In the genomic region with DNA sequence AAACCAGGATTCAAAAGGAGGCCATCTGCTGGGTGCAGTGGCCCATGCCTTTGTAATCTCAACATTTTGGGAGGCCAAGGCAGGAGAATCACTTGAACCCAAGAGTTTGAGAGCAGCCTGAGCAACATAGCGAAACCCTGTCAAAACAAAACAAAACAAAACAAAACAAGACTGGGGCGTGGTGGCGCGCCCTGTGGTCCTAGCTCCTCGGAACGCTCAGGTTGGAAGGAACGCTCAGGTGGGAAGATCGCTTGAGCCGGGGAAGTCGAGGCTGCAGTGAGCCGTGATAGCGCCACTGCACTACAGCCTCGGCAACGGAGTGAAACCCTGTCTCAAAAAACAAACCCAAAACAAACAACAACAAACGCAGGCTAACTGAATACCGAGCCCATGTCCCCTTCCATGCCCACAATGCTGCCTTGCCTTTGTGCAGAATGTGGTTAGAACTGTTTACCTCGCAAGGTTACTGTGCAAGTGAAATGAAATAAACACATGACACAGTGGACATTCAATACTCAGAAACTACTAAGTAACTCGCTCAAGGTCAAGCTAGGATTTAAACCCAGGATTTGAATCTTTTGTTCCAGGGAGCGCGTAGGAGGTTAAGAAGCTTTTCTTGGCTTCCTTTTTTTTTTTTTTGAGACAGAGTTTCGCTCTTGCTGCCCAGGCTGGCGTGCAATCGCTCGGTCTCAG, we compare ENCODE assay signal across 8 cellular contexts. TPM values are rescaled to one million over a fixed set of nuclear protein-coding genes. Genes with fewer than 3 reads are reported as not detected.
DNase-seq lines count a peak whose midpoint lies in the region; ATAC-seq and TF ChIP-seq lines count a peak whose summit lies in the region.

No MANE protein-coding gene starts in this region.

- DNase-seq in NCI-H1417 (lab: John Stamatoyannopoulos, UW) (peak in 2 of 3 experiments; percentile 73 to 84), NCI-H1417 treated with DMSO at 0.1 percent for 48 hours (lab: John Stamatoyannopoulos, UW) (no peak), NT2/D1 (ENCODE audit: low read depth, low spot score) (no peak), uterus (no peak), NCI-H2171 treated with DMSO at 0.1 percent for 48 hours (lab: John Stamatoyannopoulos, UW) (no peak)

- peaks cover 20% of the 10 kb centered on the region for H3K4me1 Mint-ChIP-seq in dendritic cell treated with granulocyte-macrophage colony-stimulating factor and Interleukin-4, amounts not matched to agents 40 ng/mL and 50 ng/mL, for 4 days (ENCODE audit: low read depth)

- H3K9ac ChIP-seq in NT2/D1 (ENCODE audit: insufficient read length, low read depth) = peak overlapping the region; percentile 97

- no peaks in the 10 kb centered on the region for H3K27me3 ChIP-seq in NT2/D1 (ENCODE audit: insufficient read depth, insufficient read length)
- no peaks in the 10 kb centered on the region for H3K27me3 ChIP-seq in uterus

- H3K4me3 ChIP-seq in NT2/D1 (ENCODE audit: insufficient read length, low read depth) (peak overlapping the region; percentile 93), mesodermal cell (ENCODE audit: extremely low read depth, insufficient read depth, low read length, poor library complexity, severe bottlenecking) (peak overlapping the region; percentile 96), uterus (peak overlapping the region; percentile 66 to 91)

- H3K9me3 ChIP-seq in NT2/D1 (ENCODE audit: insufficient read depth, low read length) (no peaks in the 10 kb centered on the region), mesodermal cell (ENCODE audit: control insufficient read depth, low read length) (no peaks in the 10 kb centered on the region), uterus (no peaks in the 10 kb centered on the region)

- peak overlapping the region; percentile 100 for H3K27ac Mint-ChIP-seq in dendritic cell treated with granulocyte-macrophage colony-stimulating factor and Interleukin-4, amounts not matched to agents 40 ng/mL and 50 ng/mL, for 4 days

- H3K27me3 Mint-ChIP-seq in dendritic cell treated with granulocyte-macrophage colony-stimulating factor and Interleukin-4, amounts not matched to agents 40 ng/mL and 50 ng/mL, for 4 days = no peaks in the 10 kb centered on the region

- no peak for ATAC-seq in HG03108 (IDR thresholded peaks at IDR 0.05; ENCODE audit: unreplicated experiment)

- H3K36me3 Mint-ChIP-seq in dendritic cell treated with granulocyte-macrophage colony-stimulating factor and Interleukin-4, amounts not matched to agents 40 ng/mL and 50 ng/mL, for 4 days (ENCODE audit: low read depth) = peaks cover 32% of the 10 kb centered on the region

- TF ChIP-seq CTCF in uterus (IDR thresholded peaks at IDR 0.05) = no peak

- H3K4me1 ChIP-seq in NT2/D1 (ENCODE audit: insufficient read depth, insufficient read length) = no peaks in the 10 kb centered on the region
- peaks cover 10% of the 10 kb centered on the region for H3K4me1 ChIP-seq in mesodermal cell (ENCODE audit: control insufficient read depth, insufficient read depth, low read length, poor library complexity, severe bottlenecking)
- no peaks in the 10 kb centered on the region for H3K4me1 ChIP-seq in uterus

- H3K36me3 ChIP-seq in NT2/D1 (ENCODE audit: insufficient read depth, insufficient read length, low read length) = peaks cover 22% of the 10 kb centered on the region
- H3K36me3 ChIP-seq in mesodermal cell (ENCODE audit: control insufficient read depth, insufficient read depth, low read length) = peaks cover 23% of the 10 kb centered on the region
- H3K36me3 ChIP-seq in uterus = no peaks in the 10 kb centered on the region

- no peaks in the 10 kb centered on the region for H3K9me3 Mint-ChIP-seq in dendritic cell treated with granulocyte-macrophage colony-stimulating factor and Interleukin-4, amounts not matched to agents 40 ng/mL and 50 ng/mL, for 4 days

- H3K4me3 Mint-ChIP-seq in dendritic cell treated with granulocyte-macrophage colony-stimulating factor and Interleukin-4, amounts not matched to agents 40 ng/mL and 50 ng/mL, for 4 days = peak overlapping the region; percentile 92

- WGBS in mesodermal cell (ENCODE audit: insufficient coverage in 2 of 2), 2 experiments = 94 to 99% methylated on average over 12 to 18 of the region's 24 CpGs

- peak overlapping the region; percentile 83 for H3K27ac ChIP-seq in mesodermal cell (ENCODE audit: low read depth, low read length, severe bottlenecking)
- peak overlapping the region; percentile 85 to 89 for H3K27ac ChIP-seq in uterus

- no peak for TF ChIP-seq POLR2A in uterus (IDR thresholded peaks at IDR 0.05)

- intact Hi-C loops in dendritic cell treated with granulocyte-macrophage colony-stimulating factor and Interleukin-4, amounts not matched to agents 40 ng/mL and 50 ng/mL, for 4 days (cut with micrococcal nuclease) = loop anchor here (1.0 to 10.0 kb wide), 3 partner anchors 13 to 741 kb away; a partner anchor contains a TSS
- intact Hi-C loops in uterus (cut with DNase I; ENCODE audit: low total_unique reads) = no loop called here

RNA-seq across cellular contexts. Expression of a gene that starts 0.8 kb away (rescaled TPM):
- 85.8 TPM for polyA plus RNA-seq in mesodermal cell (2013, experiment 1 of 2)
- polyA plus RNA-seq in mesodermal cell (2013, experiment 2 of 2) = 107 TPM
- total RNA-seq in uterus = 100 to 1,000 TPM in 1 of 4 donors, 10 to 100 TPM in 3; 69.2 to 137 (median 94.1) TPM

RNA-seq across cellular contexts. Expression of a gene that starts 14.2 kb away (rescaled TPM):
- 52.3 TPM for polyA plus RNA-seq in mesodermal cell (2013, experiment 1 of 2)
- polyA plus RNA-seq in mesodermal cell (2013, experiment 2 of 2) = 59.4 TPM
- total RNA-seq in uterus = 100 to 1,000 TPM in 2 of 4 donors, 10 to 100 TPM in 2; 75.5 to 116 (median 97.8) TPM

Comparison
In these comparisons a context has a peak if more than half of its experiments do, and no peak if none do; other contexts are left out.
1. DNase-seq: peak in NCI-H1417 (2 of 3); none in NCI-H1417 treated with DMSO at 0.1 percent for 48 hours (single experiment), NT2/D1 (single experiment), uterus (0 of 2) and NCI-H2171 treated with DMSO at 0.1 percent for 48 hours (single experiment).
2. Peak in every context shown above with its lines, with median percentiles within 50 percentile points of each other: H3K4me3 ChIP-seq.